ENCODE assay signal across 30 cellular contexts in genomic region chr4:31660916-31661315, GRCh38.
"Had no signal": no experiment of that assay in that cellular context is flagged by ENCODE, and none has a peak within 500 bp of the region (broad histone marks: within the 10 kb centered on the region; RNA-seq: fewer than 3 reads in every experiment).

No MANE protein-coding gene starts in this region.

- ATAC-seq: activated CD8-positive, alpha-beta T cell treated with anti-CD3 and anti-CD28 coated beads for 36 hours; activated naive CD4-positive, alpha-beta T cell treated with anti-CD3 and anti-CD28 coated beads, Interleukin-2, amount 50 U/mL, for 72 hours; activated T-cell treated with anti-CD3 and anti-CD28 coated beads, Interleukin-2, amount 50 U/mL, for 4 hours; activated T-cell treated with anti-CD3 and anti-CD28 coated beads, Interleukin-2, amount 50 U/mL, for 72 hours; activated T-helper 17 cell treated with anti-CD3 and anti-CD28 coated beads, Interleukin-2, amount 50 U/mL, for 72 hours; body of pancreas had no signal

- H3K4me3 ChIP-seq: adrenal gland, body of pancreas, breast epithelium had no signal

- DNase-seq: activated B cell treated with CpG ODN at 0.5 μM for 24 hours; activated CD4-positive, alpha-beta memory T cell treated with anti-CD3 and anti-CD28 coated beads for 36 hours; activated CD4-positive, alpha-beta T cell treated with anti-CD3 and anti-CD28 coated beads for 4 hours; activated CD4-positive, alpha-beta T cell treated with anti-CD3 and anti-CD28 coated beads, Interleukin-2, amount 10 ng/mL, durations not matched to agents 24 days and 14 days; activated CD4-positive, alpha-beta T cell treated with anti-CD3 and anti-CD28 coated beads, Interleukin-2, amount 50 U/mL, for 1 hour; activated CD4-positive, alpha-beta T cell treated with anti-CD3 and anti-CD28 coated beads, Interleukin-2, amount 50 U/mL, for 4 hours; activated CD4-positive, CD25-positive, alpha-beta regulatory T cell treated with anti-CD3 and anti-CD28 coated beads, Interleukin-2, amount 50 U/mL, for 72 hours; activated CD8-positive, alpha-beta memory T cell treated with anti-CD3 and anti-CD28 coated beads, Interleukin-2, amount 50 U/mL, for 4 hours; activated CD8-positive, alpha-beta T cell treated with anti-CD3 and anti-CD28 coated beads for 36 hours; activated effector memory CD4-positive, alpha-beta T cell treated with anti-CD3 and anti-CD28 coated beads, Interleukin-2, amount 50 U/mL, for 16 hours; activated gamma-delta T cell treated with Interleukin-2 at 50 U/mL for 16 hours; activated naive CD4-positive, alpha-beta T cell; activated naive CD4-positive, alpha-beta T cell treated with anti-CD3 and anti-CD28 coated beads for 36 hours; activated naive CD4-positive, alpha-beta T cell treated with anti-CD3 and anti-CD28 coated beads, Interleukin-2, amount 50 U/mL, for 16 hours; activated naive CD8-positive, alpha-beta T cell treated with anti-CD3 and anti-CD28 coated beads for 36 hours; activated T-cell treated with anti-CD3 and anti-CD28 coated beads for 4 hours; activated T-cell treated with anti-CD3 and anti-CD28 coated beads, Interleukin-2, amount 50 U/mL, for 1 hour; activated T-cell treated with anti-CD3 and anti-CD28 coated beads, Interleukin-2, amount 50 U/mL, for 4 hours; activated T-cell treated with anti-CD3 and anti-CD28 coated beads, Interleukin-2, amount 50 U/mL, for 72 hours; adrenal gland; amniotic stem cell; aorta; body of pancreas; brain microvascular endothelial cell; central memory CD4-positive, alpha-beta T cell; T-helper 2 cell; T-helper 9 cell had no signal
